8 cellular contexts compared by ENCODE assay signal in the genomic region with DNA sequence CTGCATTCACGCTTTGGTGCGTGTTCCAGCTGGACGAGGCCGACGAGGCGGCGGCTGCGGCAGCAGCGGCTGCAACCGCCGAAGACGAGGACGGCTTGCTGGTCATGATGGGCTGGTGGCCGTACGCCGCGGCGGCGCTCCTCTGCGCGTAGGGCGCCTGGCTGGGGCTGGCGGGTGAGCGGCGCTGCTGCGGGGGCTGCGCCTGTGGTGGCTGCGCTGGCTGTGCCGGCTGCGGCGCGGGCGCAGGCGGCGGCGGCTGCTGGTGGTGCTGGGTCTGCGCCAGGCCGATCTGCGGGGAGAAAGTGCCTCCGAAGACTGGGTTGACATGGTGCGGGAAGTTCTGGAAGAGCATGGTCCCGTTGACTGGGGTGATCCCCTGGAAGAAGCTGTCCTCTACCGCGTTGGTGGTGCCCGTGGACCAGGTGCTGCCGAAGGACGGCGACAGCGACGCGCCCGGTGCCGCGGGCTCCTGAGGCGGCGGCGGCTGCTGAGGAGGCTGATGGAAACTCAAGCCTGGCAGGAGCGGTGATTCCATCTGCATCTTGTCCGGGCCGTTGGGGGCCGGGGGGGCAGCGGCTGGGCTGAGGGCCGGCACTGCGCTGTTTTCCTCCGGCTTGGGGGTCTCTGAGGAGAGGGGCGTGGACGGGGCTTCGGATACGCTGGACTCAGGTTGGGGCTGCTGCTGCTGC. TPM values are rescaled to one million over a fixed set of nuclear protein-coding genes. Genes with fewer than 3 reads are reported as not detected.
A peak's percentile ranks its signal among the peaks of the same experiment; 100 is the strongest.
DNase-seq lines count a peak whose midpoint lies in the region; ATAC-seq, FAIRE-seq and TF ChIP-seq lines count a peak whose summit lies in the region.

No MANE protein-coding gene starts in this region.

- H3K4me3 Mint-ChIP-seq in activated naive CD8-positive, alpha-beta T cell treated with anti-CD3 and anti-CD28 coated beads, Interleukin-2, amount 10 ng/mL, durations not matched to agents 7 days and 5 days = peak overlapping the region; percentile 87

- no peaks in the 10 kb centered on the region for H3K9me3 ChIP-seq in Peyer's patch
- H3K9me3 ChIP-seq in heart left ventricle = no peaks in the 10 kb centered on the region
- no peaks in the 10 kb centered on the region for H3K9me3 ChIP-seq in pancreas

- H3K36me3 ChIP-seq in Peyer's patch (no peaks in the 10 kb centered on the region), heart left ventricle (peaks cover 0 to 10% (median 0%) of the 10 kb centered on the region in 9 donors), pancreas (no peaks in the 10 kb centered on the region)

- intact Hi-C loops in heart left ventricle (cut with DNase I) (loop anchor here (1.0 to 10.0 kb wide), 11 partner anchors 38 to 195 kb away; partner anchors contain the start of genes CPEB3 (in 10 of the 10) and MARCHF5 (in 10 of the 10)), pancreas (cut with DNase I) (no loop called here)

- POLR2A ChIA-PET in HEK293T (lab: Yijun Ruan, JAX) = no interaction called here
- POLR2A ChIA-PET in activated naive CD8-positive, alpha-beta T cell treated with anti-CD3 and anti-CD28 coated beads, Interleukin-2, amount 10 ng/mL, durations not matched to agents 7 days and 5 days (lab: Charles Lee) = no interaction called here

- TF ChIP-seq POLR2A in Peyer's patch (IDR thresholded peaks at IDR 0.05) = no peak
- no peak for TF ChIP-seq POLR2A in heart left ventricle (IDR thresholded peaks at IDR 0.05)

- ATAC-seq in activated naive CD8-positive, alpha-beta T cell treated with anti-CD3 and anti-CD28 coated beads, Interleukin-2, amount 10 ng/mL, durations not matched to agents 7 days and 5 days (ENCODE audit: low read depth) = peak; percentile 51
- ATAC-seq in heart left ventricle (peak in 3 of 4 donors; percentile 3 to 67 (median 66)), pancreas (peak; percentile 56 to 68 (median 65))

- peak overlapping the region; percentile 74 to 89 (median 86) for H3K27ac ChIP-seq in Peyer's patch
- peak overlapping the region; percentile 62 to 91 (median 88) for H3K27ac ChIP-seq in heart left ventricle
- peak overlapping the region; percentile 47 to 92 (median 86) for H3K27ac ChIP-seq in pancreas

- H3K27me3 ChIP-seq in Peyer's patch (no peaks in the 10 kb centered on the region), heart left ventricle (no peaks in the 10 kb centered on the region), pancreas (no peaks in the 10 kb centered on the region)

- H3K4me1 ChIP-seq in Peyer's patch = peaks cover 0 to 23% (median 4%) of the 10 kb centered on the region in 4 donors
- H3K4me1 ChIP-seq in heart left ventricle = peaks cover 0 to 60% (median 25%) of the 10 kb centered on the region in 12 donors
- peaks cover 18 to 32% (median 19%) of the 10 kb centered on the region in 3 donors for H3K4me1 ChIP-seq in pancreas

- H3K36me3 Mint-ChIP-seq in activated naive CD8-positive, alpha-beta T cell treated with anti-CD3 and anti-CD28 coated beads, Interleukin-2, amount 10 ng/mL, durations not matched to agents 7 days and 5 days = peaks cover 20% of the 10 kb centered on the region

- DNase-seq in EL (peak; percentile 50), HEK293T (ENCODE audit: extremely low spot score) (peak; percentile 74), Peyer's patch (peak; percentile 33 to 73 (median 58)), heart left ventricle (peak; percentile 42 to 82 (median 50)), pancreas (peak; percentile 37 to 83 (median 66)), OCI-M1 (lab: John Stamatoyannopoulos, UW) (no peak)
- DNase-seq in activated naive CD8-positive, alpha-beta T cell treated with anti-CD3 and anti-CD28 coated beads, Interleukin-2, amount 10 ng/mL, durations not matched to agents 7 days and 5 days = peak; percentile 59
- DNase-seq in effector CD8-positive, alpha-beta T cell (lab: John Stamatoyannopoulos, UW) = no peak

- H3K4me1 Mint-ChIP-seq in activated naive CD8-positive, alpha-beta T cell treated with anti-CD3 and anti-CD28 coated beads, Interleukin-2, amount 10 ng/mL, durations not matched to agents 7 days and 5 days = peaks cover 19% of the 10 kb centered on the region

- no peak for FAIRE-seq in pancreas (lab: Jason Lieb, UNC)

- H3K9me3 Mint-ChIP-seq in activated naive CD8-positive, alpha-beta T cell treated with anti-CD3 and anti-CD28 coated beads, Interleukin-2, amount 10 ng/mL, durations not matched to agents 7 days and 5 days = no peaks in the 10 kb centered on the region

- 1% methylated on average over 30 to 69 of the region's 69 CpGs for WGBS in heart left ventricle, 4 donors
- WGBS in pancreas, 2 donors = 1% methylated on average over 67 to 69 of the region's 69 CpGs

- no peak for TF ChIP-seq CTCF in Peyer's patch (IDR thresholded peaks at IDR 0.05)
- TF ChIP-seq CTCF in heart left ventricle (IDR thresholded peaks at IDR 0.05) = no peak
- TF ChIP-seq CTCF in pancreas (IDR thresholded peaks at IDR 0.05) = no peak

- CTCF ChIA-PET in HEK293T (lab: Yijun Ruan, JAX) = no interaction called here

- H3K4me3 ChIP-seq in Peyer's patch (peak overlapping the region; percentile 63 to 86 (median 76)), heart left ventricle (peak overlapping the region; percentile 49 to 82 (median 75)), pancreas (peak overlapping the region; percentile 68 to 85 (median 72))

- peaks cover 7% of the 10 kb centered on the region for H3K27me3 Mint-ChIP-seq in activated naive CD8-positive, alpha-beta T cell treated with anti-CD3 and anti-CD28 coated beads, Interleukin-2, amount 10 ng/mL, durations not matched to agents 7 days and 5 days

- peak overlapping the region; percentile 49 for H3K27ac Mint-ChIP-seq in activated naive CD8-positive, alpha-beta T cell treated with anti-CD3 and anti-CD28 coated beads, Interleukin-2, amount 10 ng/mL, durations not matched to agents 7 days and 5 days

TF ChIP-seq in HEK293T, 16 proteins besides CTCF, POLR2A, EP300 and RAD21:
- TF ChIP-seq L3MBTL2 (conservative IDR thresholded peaks at IDR 0.05) (peak; percentile 41; the same call in 1 of the 2 replicates), BHLHE40 (IDR thresholded peaks at IDR 0.05; ENCODE audit: borderline replicate concordance) (no peak), FOXA1 (IDR thresholded peaks at IDR 0.05) (no peak), CTBP1 (IDR thresholded peaks at IDR 0.05; ENCODE audit: borderline replicate concordance) (no peak), LEF1 (IDR thresholded peaks at IDR 0.05; ENCODE audit: borderline replicate concordance) (no peak)

RNA-seq across cellular contexts. Expression of gene CPEB3, which starts 51.1 kb away (rescaled TPM):
- total RNA-seq in Peyer's patch = 10 to 100 TPM in 3 of 4 donors, 1 to 10 TPM in 1; 9.9 to 15.2 (median 11.4) TPM
- 1 to 10 TPM; 3.4 to 3.5 TPM for total RNA-seq in activated naive CD8-positive, alpha-beta T cell treated with anti-CD3 and anti-CD28 coated beads, Interleukin-2, amount 10 ng/mL, durations not matched to agents 7 days and 5 days
- total RNA-seq in heart left ventricle = 10 to 100 TPM in 5 of 9 donors, 1 to 10 TPM in 4; 6.2 to 17.2 (median 10.1) TPM
- 1 to 10 TPM; 1.5 to 3.4 TPM for polyA plus RNA-seq in heart left ventricle
- total RNA-seq in pancreas = 1 to 10 TPM; 4.3 to 7.0 (median 4.6) TPM
- polyA plus RNA-seq in pancreas = 1 to 10 TPM; 2.1 to 2.5 TPM

RNA-seq across cellular contexts. Expression of gene MARCHF5, which starts 51.2 kb away (rescaled TPM):
- total RNA-seq in Peyer's patch (10 to 100 TPM in 3 of 4 donors, 1 to 10 TPM in 1; 9.1 to 22.1 (median 18.6) TPM), heart left ventricle (10 to 100 TPM; 14.8 to 55.7 (median 29.4) TPM), pancreas (10 to 100 TPM; 12.8 to 26.5 (median 14.1) TPM)
- total RNA-seq in activated naive CD8-positive, alpha-beta T cell treated with anti-CD3 and anti-CD28 coated beads, Interleukin-2, amount 10 ng/mL, durations not matched to agents 7 days and 5 days = 10 to 100 TPM; 25.6 to 27.2 TPM
- polyA plus RNA-seq in heart left ventricle (10 to 100 TPM; 11.8 to 39.4 TPM), pancreas (10 to 100 TPM in 1 of 2 donors, 1 to 10 TPM in 1; 4.2 to 11.4 TPM)

Comparison
In these comparisons a context has a peak if more than half of its experiments do, and no peak if none do; other contexts are left out.
1. DNase-seq: peak in EL (single experiment), HEK293T (single experiment), Peyer's patch (3 of 3), activated naive CD8-positive, alpha-beta T cell treated with anti-CD3 and anti-CD28 coated beads, Interleukin-2, amount 10 ng/mL, durations not matched to agents 7 days and 5 days (single experiment), heart left ventricle (5 of 5) and pancreas (6 of 6); none in OCI-M1 (single experiment) and effector CD8-positive, alpha-beta T cell (single experiment).
2. intact Hi-C loops: an anchor here in heart left ventricle (1.0 to 10.0 kb wide); none called in pancreas.
3. Peak in every context shown above with its lines, with median percentiles within 50 percentile points of each other: H3K27ac ChIP-seq, H3K4me3 ChIP-seq and ATAC-seq.